17 cellular contexts compared by ENCODE assay signal in genomic region chr11:74182635-74183034, GRCh38. TPM values are rescaled to one million over a fixed set of nuclear protein-coding genes. Genes with fewer than 3 reads are reported as not detected.
DNase-seq lines count a peak whose midpoint lies in the region; ATAC-seq and TF ChIP-seq lines count a peak whose summit lies in the region.
"Had no signal": no experiment of that assay in that cellular context is flagged by ENCODE, and none has a peak within 500 bp of the region (broad histone marks: within the 10 kb centered on the region; RNA-seq: fewer than 3 reads in every experiment).

No MANE protein-coding gene starts in this region.

- H3K23ac ChIP-seq in IMR-90 (ENCODE audit: low read depth, low read length) = no peak overlapping the region

- H2AFZ ChIP-seq in IMR-90 (replicated peaks; ENCODE audit: low read length, poor library complexity) = no peak overlapping the region

- peaks cover 3% of the 10 kb centered on the region for H3K4me1 ChIP-seq in IMR-90 (ENCODE audit: control insufficient read depth, insufficient read depth, low read length)
- H3K4me1 ChIP-seq: SJCRH30 had no signal

- H3K27me3 ChIP-seq in IMR-90 (ENCODE audit: control insufficient read depth, insufficient read depth, low read length) = no peaks in the 10 kb centered on the region
- H3K27me3 ChIP-seq: SJCRH30 had no signal

- no peak overlapping the region for H3K56ac ChIP-seq in IMR-90 (ENCODE audit: extremely low read depth, insufficient read depth, low read length)

- H2BK5ac ChIP-seq in IMR-90 (ENCODE audit: low read depth, low read length, poor library complexity, severe bottlenecking) = no peak overlapping the region

- DNase-seq in AG20443 (ENCODE audit: low spot score) (peak; percentile 9), IMR-90 (peak; percentile 25), amniotic epithelial cell (ENCODE audit: low read depth) (peak; percentile 49), kidney tubule cell (ENCODE audit: low spot score) (peak; percentile 21), activated gamma-delta T cell (lab: John Stamatoyannopoulos, UW) (no peak), hepatic stellate cell (ENCODE audit: low spot score) (no peak)
- DNase-seq: NCI-H1092, NCI-H1694 treated with DMSO at 0.1 percent for 48 hours, NCI-H446 treated with DMSO at 0.1 percent for 48 hours, NCI-H82, SJCRH30 had no signal

- no peak for TF ChIP-seq RAD21 in IMR-90 (IDR thresholded peaks at IDR 0.05; ENCODE audit: low read length)

- ATAC-seq in IMR-90 (ENCODE audit: low read depth) (no peak), HG02798 (IDR thresholded peaks at IDR 0.05; ENCODE audit: poor library complexity, unreplicated experiment) (no peak), GM18909 (IDR thresholded peaks at IDR 0.05; ENCODE audit: poor library complexity, unreplicated experiment) (no peak)
- ATAC-seq: K562, Panc1 had no signal

- H4K5ac ChIP-seq in IMR-90 (ENCODE audit: low read depth, low read length) = no peak overlapping the region

- no peak for TF ChIP-seq POLR2A in IMR-90 (IDR thresholded peaks at IDR 0.05; ENCODE audit: low read depth, low read length)

- H3K36me3 ChIP-seq in IMR-90 (ENCODE audit: control insufficient read depth, insufficient read depth, low read length) = 0 out of 2 replicates have a peak, but pooled peaks cover 2% of the 10 kb centered on the region

- no peak for TF ChIP-seq CTCF in IMR-90 (conservative IDR thresholded peaks at IDR 0.05; ENCODE audit: low read depth, low read length)

- no peak overlapping the region for H3K18ac ChIP-seq in IMR-90 (ENCODE audit: low read depth, low read length)

- no peak overlapping the region for H4K8ac ChIP-seq in IMR-90 (ENCODE audit: low read depth in 2 of 2, low read length in 2 of 2)

- no peak overlapping the region for H2AK9ac ChIP-seq in IMR-90 (replicated peaks; ENCODE audit: low read depth, low read length, poor library complexity)

- peaks cover 50% of the 10 kb centered on the region for H4K20me1 ChIP-seq in IMR-90 (ENCODE audit: insufficient read depth, low read length)

- H2AK5ac ChIP-seq in IMR-90 (ENCODE audit: low read depth, low read length) = no peak overlapping the region

- H3K79me1 ChIP-seq in IMR-90 (ENCODE audit: low read depth in 1 of 2, low read length in 2 of 2) = peaks cover 26 to 66% of the 10 kb centered on the region in 2 experiments

- no peak overlapping the region for H3K27ac ChIP-seq in IMR-90 (ENCODE audit: insufficient read depth, low read length)
- H3K27ac ChIP-seq: C4-2B, HL-60, SJCRH30 had no signal

- H2BK20ac ChIP-seq in IMR-90 (ENCODE audit: low read depth, low read length) = no peak overlapping the region

- no peak overlapping the region for H3K4ac ChIP-seq in IMR-90 (ENCODE audit: low read depth, low read length)

- CTCF ChIA-PET in IMR-90 (lab: Yijun Ruan, JAX) = no interaction called here

- dilution Hi-C loops in IMR-90 (cut with HindIII; ENCODE audit: low sequenced_read_pairs, unreplicated experiment) = no loop called here

- no peak overlapping the region for H3K4me2 ChIP-seq in IMR-90 (ENCODE audit: low read depth, low read length)

- no peak overlapping the region for H2BK120ac ChIP-seq in IMR-90 (ENCODE audit: low read depth, low read length)

- no peak overlapping the region for H3K14ac ChIP-seq in IMR-90 (replicated peaks; ENCODE audit: low read depth, low read length)

- WGBS in IMR-90 (ENCODE audit: extremely low coverage in 2 of 2, insufficient read length in 1 of 2), 2 experiments = no CpG with 5 or more reads among the region's 4 CpGs

- intact Hi-C loops in IMR-90 (cut with micrococcal nuclease) = no loop called here

- H3K9me1 ChIP-seq in IMR-90 (ENCODE audit: insufficient read depth, low read length) = 0 out of 2 replicates have a peak, but pooled peaks cover 2% of the 10 kb centered on the region

- no peak overlapping the region for H4K91ac ChIP-seq in IMR-90 (ENCODE audit: insufficient read depth, low read depth, low read length)

- in situ Hi-C loops in IMR-90 (cut with MboI; ENCODE audit: low sequenced_read_pairs) = no loop called here

- H3K9me3 ChIP-seq in IMR-90 (ENCODE audit: control insufficient read depth, insufficient read depth, low read length) = no peaks in the 10 kb centered on the region
- H3K9me3 ChIP-seq: SJCRH30 had no signal

- no peak overlapping the region for H2BK15ac ChIP-seq in IMR-90 (ENCODE audit: low read depth, low read length)

- BruUV-seq in IMR-90 (replicated peaks; lab: Mats Ljungman, UMichigan) = no TSS peak

- POLR2A ChIA-PET in IMR-90 (lab: Charles Lee; ENCODE audit: unreplicated experiment) = no interaction called here

- no peak overlapping the region for H3K4me3 ChIP-seq in IMR-90 (ENCODE audit: insufficient read depth, low read depth, low read length)
- H3K4me3 ChIP-seq: K562, SJCRH30 had no signal

- H3K9ac ChIP-seq in IMR-90 (ENCODE audit: low read depth, low read length) = no peak overlapping the region

TF ChIP-seq in IMR-90, 13 proteins besides CTCF, POLR2A, EP300 and RAD21:
- TF ChIP-seq NFE2L2 (IDR thresholded peaks at IDR 0.05; ENCODE audit: low read depth, low read length) = no peak
- no peak for TF ChIP-seq SMC3 (IDR thresholded peaks at IDR 0.05; ENCODE audit: low read depth, low read length)
- no peak for TF ChIP-seq MAZ (IDR thresholded peaks at IDR 0.05; ENCODE audit: borderline replicate concordance, low read depth, low read length)
- TF ChIP-seq RCOR1 (IDR thresholded peaks at IDR 0.05; ENCODE audit: insufficient replicate concordance, low read length) = no peak
- no peak for TF ChIP-seq CEBPB (IDR thresholded peaks at IDR 0.05; ENCODE audit: low read depth, low read length)
- no peak for TF ChIP-seq ELK1 (IDR thresholded peaks at IDR 0.05; ENCODE audit: borderline replicate concordance, low read depth, low read length)
- no peak for TF ChIP-seq MXI1 (IDR thresholded peaks at IDR 0.05; ENCODE audit: borderline replicate concordance, low read depth, low read length)
- no peak for TF ChIP-seq BHLHE40 (IDR thresholded peaks at IDR 0.05; ENCODE audit: low read depth, low read length)
- no peak for TF ChIP-seq USF2 (IDR thresholded peaks at IDR 0.05; ENCODE audit: low read depth, low read length)

RNA-seq across cellular contexts. Expression of gene PPME1, which starts 11.5 kb away (rescaled TPM):
- total RNA-seq in IMR-90 (2012; rRNA removed) = 38.9 and 42.3 TPM in 2 replicates
- polyA plus RNA-seq in IMR-90 (2012; rRNA removed) = 89.5 and 100 TPM in 2 replicates
- 61.0 and 103 TPM in 2 replicates for polyA plus RNA-seq in IMR-90 (2012; cell fraction: cytosol; rRNA removed)
- 85.4 and 105 TPM in 2 replicates for polyA plus RNA-seq in IMR-90 (2012; cell fraction: nucleus; rRNA removed; ENCODE audit: low replicate concordance)

RNA-seq across cellular contexts. Expression of gene C2CD3, which starts 11.8 kb away (rescaled TPM):
- 15.0 and 19.2 TPM in 2 replicates for total RNA-seq in IMR-90 (2012; rRNA removed)
- polyA plus RNA-seq in IMR-90 (2012; rRNA removed) = 11.1 and 11.4 TPM in 2 replicates
- polyA plus RNA-seq in IMR-90 (2012; cell fraction: cytosol; rRNA removed) = 3.5 and 4.5 TPM in 2 replicates
- polyA plus RNA-seq in IMR-90 (2012; cell fraction: nucleus; rRNA removed; ENCODE audit: low replicate concordance) = 12.9 and 16.6 TPM in 2 replicates

Comparison
In these comparisons a context has a peak if more than half of its experiments do, and no peak if none do; other contexts are left out.
1. DNase-seq: peak in AG20443 (single experiment), IMR-90 (single experiment), amniotic epithelial cell (single experiment) and kidney tubule cell (single experiment); none in activated gamma-delta T cell (single experiment) and hepatic stellate cell (single experiment).